In the genomic region with DNA sequence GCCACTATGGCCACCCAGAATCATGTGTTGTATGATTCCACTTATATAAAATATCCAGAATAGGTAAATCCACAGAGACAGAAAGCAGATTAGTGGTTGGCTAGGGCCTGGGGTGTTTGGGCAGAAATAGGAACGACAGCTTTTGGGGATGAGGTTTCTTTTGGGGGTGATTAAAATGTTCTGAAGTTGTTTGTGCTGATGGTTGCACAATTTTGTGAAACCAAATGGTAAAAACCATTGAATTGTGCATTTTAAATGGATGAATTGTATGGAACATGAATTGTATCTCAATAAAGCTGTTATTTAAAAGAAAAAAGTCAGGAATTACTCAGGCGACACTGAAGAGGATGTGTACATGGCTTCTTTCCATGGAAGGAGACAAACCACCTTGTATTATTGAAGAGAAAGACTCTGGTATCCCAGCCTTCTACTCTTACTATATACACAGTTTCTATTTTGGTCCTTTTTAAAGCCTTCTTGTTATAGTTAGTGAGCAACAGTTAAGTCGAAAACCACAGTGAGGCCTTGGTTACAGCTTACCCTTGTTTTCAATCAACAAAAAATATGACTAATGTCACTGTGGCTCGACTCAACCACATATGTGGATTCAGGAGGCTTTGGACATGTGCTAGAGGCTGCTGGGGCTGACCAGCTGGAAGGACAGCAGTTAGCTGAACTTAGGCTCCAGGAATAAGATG, we compare ENCODE assay signal across 9 cellular contexts. TPM values are rescaled to one million over a fixed set of nuclear protein-coding genes. Genes with fewer than 3 reads are reported as not detected.
DNase-seq lines count a peak whose midpoint lies in the region; ATAC-seq, FAIRE-seq and TF ChIP-seq lines count a peak whose summit lies in the region.
"Had no signal": no experiment of that assay in that cellular context is flagged by ENCODE, and none has a peak within 500 bp of the region (broad histone marks: within the 10 kb centered on the region; RNA-seq: fewer than 3 reads in every experiment).

No MANE protein-coding gene starts in this region.

- TF ChIP-seq EP300 in A549 (IDR thresholded peaks at IDR 0.05) (no peak), upper lobe of left lung (IDR thresholded peaks at IDR 0.05) (no peak)

- no peak for TF ChIP-seq RAD21 in A549 (conservative IDR thresholded peaks at IDR 0.05 in 1 of 2, IDR thresholded peaks at IDR 0.05 in 1 of 2)

- intact Hi-C loops in body of pancreas (cut with DNase I): no loop called here

- ATAC-seq in A549 (no peak), GM18517 (IDR thresholded peaks at IDR 0.05; ENCODE audit: unreplicated experiment) (peak; percentile 95), HG02981 (IDR thresholded peaks at IDR 0.05; ENCODE audit: unreplicated experiment) (peak; percentile 92), foreskin keratinocyte (peak; percentile 82), upper lobe of left lung (ENCODE audit: low FRiP score in 2 of 2) (peak in 1 of 2 donors; percentile 26), body of pancreas (no peak)

- no peak overlapping the region for H3K27ac ChIP-seq in A549
- no peak overlapping the region for H3K27ac ChIP-seq in SJCRH30
- H3K27ac ChIP-seq in foreskin keratinocyte: peak overlapping the region; percentile 34
- H3K27ac ChIP-seq in upper lobe of left lung: peak overlapping the region; percentile 9 to 58 (median 36)
- no peak overlapping the region for H3K27ac ChIP-seq in body of pancreas

- H3K9me3 ChIP-seq in A549: no peaks in the 10 kb centered on the region
- peaks cover 6% of the 10 kb centered on the region; the same call in 1 of the 2 replicates for H3K9me3 ChIP-seq in SJCRH30 (replicated peaks)
- no peaks in the 10 kb centered on the region for H3K9me3 ChIP-seq in upper lobe of left lung
- no peaks in the 10 kb centered on the region for H3K9me3 ChIP-seq in body of pancreas
- H3K9me3 ChIP-seq: heart left ventricle had no signal

- DNase-seq in A549 (ENCODE audit: low read depth in 1 of 2, low spot score in 1 of 2) (no peak), SJCRH30 (peak; percentile 12 to 37), foreskin keratinocyte (peak in 1 of 2 donors; percentile 71), upper lobe of left lung (no peak), NCI-H82 treated with DMSO at 0.1 percent for 48 hours (lab: John Stamatoyannopoulos, UW; ENCODE audit: unreplicated experiment) (no peak), body of pancreas (no peak)
- DNase-seq: heart left ventricle had no signal

- CTCF ChIA-PET in A549 (lab: Yijun Ruan, JAX): interaction anchor here (1.2 kb wide), 2 partner anchors 24 to 38 kb away, joined by 3 read pairs; no protein-coding TSS in a partner anchor

- 60% methylated on average over 4 of the region's 4 CpGs for WGBS in A549 (ENCODE audit: missing lambda C conversion rate)
- WGBS in upper lobe of left lung, 2 donors: 55 to 58% methylated on average over 4 of the region's 4 CpGs
- WGBS in body of pancreas, 2 donors: 66 to 80% methylated on average over 4 of the region's 4 CpGs

- FAIRE-seq in A549 (lab: Jason Lieb, UNC): no peak

- H3K4me1 ChIP-seq in A549 (no peaks in the 10 kb centered on the region), SJCRH30 (no peaks in the 10 kb centered on the region), foreskin keratinocyte (peaks cover 1% of the 10 kb centered on the region), upper lobe of left lung (peaks cover 18 to 57% (median 27%) of the 10 kb centered on the region in 4 donors), body of pancreas (no peaks in the 10 kb centered on the region)

- TF ChIP-seq POLR2A in A549 (IDR thresholded peaks at IDR 0.05; ENCODE audit: low read length) (no peak), upper lobe of left lung (IDR thresholded peaks at IDR 0.05) (no peak), body of pancreas (IDR thresholded peaks at IDR 0.05) (no peak)

- H3K4me2 ChIP-seq in A549: no peak overlapping the region

- no peak for TF ChIP-seq CTCF in A549 (IDR thresholded peaks at IDR 0.05)
- TF ChIP-seq CTCF in foreskin keratinocyte (conservative IDR thresholded peaks at IDR 0.05): no peak
- no peak for TF ChIP-seq CTCF in upper lobe of left lung (IDR thresholded peaks at IDR 0.05)
- no peak for TF ChIP-seq CTCF in body of pancreas (IDR thresholded peaks at IDR 0.05)

- H3K4me3 ChIP-seq in A549 (no peak overlapping the region), SJCRH30 (no peak overlapping the region), upper lobe of left lung (no peak overlapping the region), body of pancreas (no peak overlapping the region)
- H3K4me3 ChIP-seq: heart left ventricle had no signal

- H3K36me3 ChIP-seq in SJCRH30 (no peaks in the 10 kb centered on the region), upper lobe of left lung (no peaks in the 10 kb centered on the region), body of pancreas (replicated peaks in 1 of 2; ENCODE audit: insufficient read depth in 1 of 2, low read depth in 2 of 2) (no peaks in the 10 kb centered on the region)
- H3K36me3 ChIP-seq: heart left ventricle had no signal

- POLR2A ChIA-PET in A549 (lab: Yijun Ruan, JAX): no interaction called here

- no peaks in the 10 kb centered on the region for H3K27me3 ChIP-seq in SJCRH30
- no peaks in the 10 kb centered on the region for H3K27me3 ChIP-seq in foreskin keratinocyte
- no peaks in the 10 kb centered on the region for H3K27me3 ChIP-seq in upper lobe of left lung
- H3K27me3 ChIP-seq in body of pancreas: no peaks in the 10 kb centered on the region
- H3K27me3 ChIP-seq: heart left ventricle had no signal

TF ChIP-seq in A549, 52 proteins besides CTCF, POLR2A, EP300 and RAD21:
- TF ChIP-seq PHF8 (IDR thresholded peaks at IDR 0.05; ENCODE audit: borderline replicate concordance, low read depth) (no peak), MAFK (IDR thresholded peaks at IDR 0.05; ENCODE audit: partially characterized antibody) (peak; percentile 50)
TF ChIP-seq in A549: peak in this region for 1.

RNA-seq across cellular contexts. Expression of a gene that starts 57.1 kb away (rescaled TPM):
- 9.4 and 30.2 TPM in 2 replicates for polyA plus RNA-seq in A549 (2011; rRNA removed)
- 3.6 and 4.6 TPM in 2 replicates for polyA plus RNA-seq in A549 (2012; cell fraction: cytosol; rRNA removed)
- polyA plus RNA-seq in A549 (2012; cell fraction: nucleus; rRNA removed): 4.9 and 13.6 TPM in 2 replicates
- 17.2 to 23.4 TPM (median 19.3 TPM) in 3 replicates for polyA plus RNA-seq in A549 (2017; fragmentation: RNase III; extraction: RNeasy Plus Mini Kit Qiagen cat#74134 plus additional on column Dnase treatment)
- polyA minus RNA-seq in A549 (2011; rRNA and poly(A)+ RNA removed): 56.7 and 57.6 TPM in 2 replicates
- total RNA-seq in SJCRH30 (2014; rRNA removed; shearing (Covaris generic)): 50.1 and 68.3 TPM in 2 replicates
- 35.4 and 37.4 TPM in 2 replicates for total RNA-seq in foreskin keratinocyte
- polyA plus RNA-seq in foreskin keratinocyte: 4.5 and 5.6 TPM in 2 replicates
- total RNA-seq in upper lobe of left lung: 100 to 1,000 TPM in 3 of 6 donors, 10 to 100 TPM in 3; 77.3 to 182 (median 105) TPM
- 10 to 100 TPM; 48.5 to 67.2 TPM for total RNA-seq in body of pancreas

Comparison
In these comparisons a context has a peak if more than half of its experiments do, and no peak if none do; other contexts are left out.
1. ATAC-seq: peak in GM18517 (single experiment), HG02981 (single experiment) and foreskin keratinocyte (single experiment); none in A549 (0 of 2) and body of pancreas (single experiment).
2. DNase-seq: peak in SJCRH30 (2 of 2); none in A549 (0 of 2), upper lobe of left lung (0 of 2), NCI-H82 treated with DMSO at 0.1 percent for 48 hours (single experiment) and body of pancreas (0 of 4).
3. H3K27ac ChIP-seq: peak in foreskin keratinocyte (single experiment) and upper lobe of left lung (4 of 4); none in A549 (0 of 2), SJCRH30 (single experiment) and body of pancreas (0 of 4).